1 cellular context compared by ENCODE assay signal in the genomic region with DNA sequence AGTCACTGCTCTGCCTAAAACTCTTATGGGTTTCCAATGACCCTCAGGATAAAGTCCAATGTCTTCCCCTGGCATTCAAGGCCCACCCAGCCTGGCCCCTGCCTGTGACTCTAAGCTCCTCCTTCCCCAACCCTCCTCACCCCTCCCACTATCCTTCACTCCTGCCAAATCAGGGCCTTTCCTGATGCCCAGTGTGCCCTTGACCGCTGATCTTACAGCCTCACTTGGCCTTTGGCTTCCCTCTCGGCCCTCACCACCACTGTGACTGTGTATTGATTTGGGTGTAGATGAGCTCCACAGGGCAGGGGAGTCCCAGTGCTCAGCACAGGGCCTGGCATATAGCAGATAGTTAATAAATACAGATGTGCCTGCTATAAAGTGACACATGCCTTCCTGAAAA.
TF ChIP-seq lines count a peak whose summit lies in the region.

No MANE protein-coding gene starts in this region.

TF ChIP-seq in HepG2, 621 proteins besides CTCF, POLR2A, EP300 and RAD21 (continued from another document):
- TF ChIP-seq, protein P1, sequence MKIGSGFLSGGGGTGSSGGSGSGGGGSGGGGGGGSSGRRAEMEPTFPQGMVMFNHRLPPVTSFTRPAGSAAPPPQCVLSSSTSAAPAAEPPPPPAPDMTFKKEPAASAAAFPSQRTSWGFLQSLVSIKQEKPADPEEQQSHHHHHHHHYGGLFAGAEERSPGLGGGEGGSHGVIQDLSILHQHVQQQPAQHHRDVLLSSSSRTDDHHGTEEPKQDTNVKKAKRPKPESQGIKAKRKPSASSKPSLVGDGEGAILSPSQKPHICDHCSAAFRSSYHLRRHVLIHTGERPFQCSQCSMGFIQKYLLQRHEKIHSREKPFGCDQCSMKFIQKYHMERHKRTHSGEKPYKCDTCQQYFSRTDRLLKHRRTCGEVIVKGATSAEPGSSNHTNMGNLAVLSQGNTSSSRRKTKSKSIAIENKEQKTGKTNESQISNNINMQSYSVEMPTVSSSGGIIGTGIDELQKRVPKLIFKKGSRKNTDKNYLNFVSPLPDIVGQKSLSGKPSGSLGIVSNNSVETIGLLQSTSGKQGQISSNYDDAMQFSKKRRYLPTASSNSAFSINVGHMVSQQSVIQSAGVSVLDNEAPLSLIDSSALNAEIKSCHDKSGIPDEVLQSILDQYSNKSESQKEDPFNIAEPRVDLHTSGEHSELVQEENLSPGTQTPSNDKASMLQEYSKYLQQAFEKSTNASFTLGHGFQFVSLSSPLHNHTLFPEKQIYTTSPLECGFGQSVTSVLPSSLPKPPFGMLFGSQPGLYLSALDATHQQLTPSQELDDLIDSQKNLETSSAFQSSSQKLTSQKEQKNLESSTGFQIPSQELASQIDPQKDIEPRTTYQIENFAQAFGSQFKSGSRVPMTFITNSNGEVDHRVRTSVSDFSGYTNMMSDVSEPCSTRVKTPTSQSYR (CRISPR knock-in tag; IDR thresholded peaks at IDR 0.05; ENCODE audit: borderline replicate concordance) = no peak
- TF ChIP-seq, protein P2, sequence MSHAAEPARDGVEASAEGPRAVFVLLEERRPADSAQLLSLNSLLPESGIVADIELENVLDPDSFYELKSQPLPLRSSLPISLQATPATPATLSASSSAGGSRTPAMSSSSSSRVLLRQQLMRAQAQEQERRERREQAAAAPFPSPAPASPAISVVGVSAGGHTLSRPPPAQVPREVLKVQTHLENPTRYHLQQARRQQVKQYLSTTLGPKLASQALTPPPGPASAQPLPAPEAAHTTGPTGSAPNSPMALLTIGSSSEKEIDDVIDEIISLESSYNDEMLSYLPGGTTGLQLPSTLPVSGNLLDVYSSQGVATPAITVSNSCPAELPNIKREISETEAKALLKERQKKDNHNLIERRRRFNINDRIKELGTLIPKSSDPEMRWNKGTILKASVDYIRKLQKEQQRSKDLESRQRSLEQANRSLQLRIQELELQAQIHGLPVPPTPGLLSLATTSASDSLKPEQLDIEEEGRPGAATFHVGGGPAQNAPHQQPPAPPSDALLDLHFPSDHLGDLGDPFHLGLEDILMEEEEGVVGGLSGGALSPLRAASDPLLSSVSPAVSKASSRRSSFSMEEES (CRISPR knock-in tag; IDR thresholded peaks at IDR 0.05) = no peak
- TF ChIP-seq TCF12 (IDR thresholded peaks at IDR 0.05) = no peak
- no peak for TF ChIP-seq TCF12 (CRISPR knock-in tag; IDR thresholded peaks at IDR 0.05)
- TF ChIP-seq NFRKB (IDR thresholded peaks at IDR 0.05) = no peak
